1 cellular context compared by ENCODE assay signal in genomic region chr2:191555092-191555742, GRCh38.
TF ChIP-seq lines count a peak whose summit lies in the region.

No MANE protein-coding gene starts in this region.

TF ChIP-seq in HepG2, 621 proteins besides CTCF, POLR2A, EP300 and RAD21 (continued from another document):
- TF ChIP-seq CENPX (CRISPR knock-in tag; IDR thresholded peaks at IDR 0.05) (no peak), SMC3 (IDR thresholded peaks at IDR 0.05; ENCODE audit: low read length) (peak; percentile 94), CREB1 (IDR thresholded peaks at IDR 0.05) (no peak), CREB1 (CRISPR knock-in tag; IDR thresholded peaks at IDR 0.05) (no peak), ZBTB37 (CRISPR knock-in tag; IDR thresholded peaks at IDR 0.05) (no peak), ZBTB21 (CRISPR knock-in tag; IDR thresholded peaks at IDR 0.05) (no peak)
